Comparison of ENCODE assay signal across 8 cellular contexts in genomic region chr9:96478829-96479371, GRCh38. TPM values are rescaled to one million over a fixed set of nuclear protein-coding genes. Genes with fewer than 3 reads are reported as not detected.
DNase-seq lines count a peak whose midpoint lies in the region; ATAC-seq lines count a peak whose summit lies in the region.

No MANE protein-coding gene starts in this region.

- DNase-seq in Daoy (ENCODE audit: low read depth) (peak; percentile 42), AG20443 (ENCODE audit: low spot score) (no peak), COR-L47 (lab: John Stamatoyannopoulos, UW) (no peak), DMS79 (lab: John Stamatoyannopoulos, UW) (no peak), middle frontal gyrus (ENCODE audit: extremely low spot score, low spot score) (no peak)
- peak; percentile 11 for DNase-seq in activated naive CD8-positive, alpha-beta T cell treated with anti-CD3 and anti-CD28 coated beads for 36 hours

- no peak overlapping the region for H3K4me3 Mint-ChIP-seq in activated naive CD8-positive, alpha-beta T cell treated with anti-CD3 and anti-CD28 coated beads for 36 hours

- H3K36me3 Mint-ChIP-seq in activated naive CD8-positive, alpha-beta T cell treated with anti-CD3 and anti-CD28 coated beads for 36 hours, result peaks cover 6% of the 10 kb centered on the region

- no peaks in the 10 kb centered on the region for H3K27me3 Mint-ChIP-seq in activated naive CD8-positive, alpha-beta T cell treated with anti-CD3 and anti-CD28 coated beads for 36 hours

- H3K4me1 Mint-ChIP-seq in activated naive CD8-positive, alpha-beta T cell treated with anti-CD3 and anti-CD28 coated beads for 36 hours, result peaks cover 11% of the 10 kb centered on the region

- ATAC-seq in GM19397 (IDR thresholded peaks at IDR 0.05; ENCODE audit: unreplicated experiment), result peak; percentile 73
- ATAC-seq in HG03097 (IDR thresholded peaks at IDR 0.05; ENCODE audit: low FRiP score, unreplicated experiment), result peak; percentile 54

- no peaks in the 10 kb centered on the region for H3K9me3 Mint-ChIP-seq in activated naive CD8-positive, alpha-beta T cell treated with anti-CD3 and anti-CD28 coated beads for 36 hours

- H3K27ac Mint-ChIP-seq in activated naive CD8-positive, alpha-beta T cell treated with anti-CD3 and anti-CD28 coated beads for 36 hours, result peak overlapping the region; percentile 55

RNA-seq across cellular contexts. Expression of gene HABP4, which starts 28.9 kb away (rescaled TPM):
- 13.5 and 15.7 TPM in 2 replicates for total RNA-seq in Daoy (2014; rRNA removed; shearing (Covaris generic))
- 1 to 10 TPM; 6.1 to 7.2 TPM for total RNA-seq in activated naive CD8-positive, alpha-beta T cell treated with anti-CD3 and anti-CD28 coated beads for 36 hours

Comparison
In these comparisons a context has a peak if more than half of its experiments do, and no peak if none do; other contexts are left out.
1. DNase-seq: peak in Daoy (single experiment) and activated naive CD8-positive, alpha-beta T cell treated with anti-CD3 and anti-CD28 coated beads for 36 hours (single experiment); none in AG20443 (single experiment), COR-L47 (single experiment), DMS79 (single experiment) and middle frontal gyrus (single experiment).